In genomic region chr3:172511783-172512357, GRCh38 we compare ENCODE assay signal across 9 cellular contexts. TPM values are rescaled to one million over a fixed set of nuclear protein-coding genes. Genes with fewer than 3 reads are reported as not detected.
DNase-seq lines count a peak whose midpoint lies in the region; ATAC-seq and TF ChIP-seq lines count a peak whose summit lies in the region.
"Had no signal": no experiment of that assay in that cellular context is flagged by ENCODE, and none has a peak within 500 bp of the region (broad histone marks: within the 10 kb centered on the region; RNA-seq: fewer than 3 reads in every experiment).

No MANE protein-coding gene starts in this region.

- no peaks in the 10 kb centered on the region for H3K9me2 ChIP-seq in GM23338 (ENCODE audit: insufficient read depth)

- peaks cover 94% of the 10 kb centered on the region for H3K36me3 Mint-ChIP-seq in activated naive CD8-positive, alpha-beta T cell treated with anti-CD3 and anti-CD28 coated beads, Interleukin-2, amount 10 ng/mL, durations not matched to agents 7 days and 5 days
- H3K36me3 Mint-ChIP-seq in GM23338 (ENCODE audit: low read depth) = no peaks in the 10 kb centered on the region

- intact Hi-C loops in esophagus muscularis mucosa (cut with DNase I) = no loop called here

- H3K9me3 ChIP-seq in BLaER1 (peaks cover 10% of the 10 kb centered on the region), esophagus muscularis mucosa (no peaks in the 10 kb centered on the region)

- H3K36me3 ChIP-seq in BLaER1 (no peaks in the 10 kb centered on the region), GM23338 (ENCODE audit: insufficient read depth) (no peaks in the 10 kb centered on the region), esophagus muscularis mucosa (peaks cover 0 to 41% (median 19%) of the 10 kb centered on the region in 4 donors)

- H3K9ac ChIP-seq in BLaER1 = no peak overlapping the region

- no peak overlapping the region for H2AFZ ChIP-seq in GM23338

- H3K27me3 Mint-ChIP-seq in activated naive CD8-positive, alpha-beta T cell treated with anti-CD3 and anti-CD28 coated beads, Interleukin-2, amount 10 ng/mL, durations not matched to agents 7 days and 5 days = no peaks in the 10 kb centered on the region
- peaks cover 8% of the 10 kb centered on the region for H3K27me3 Mint-ChIP-seq in GM23338 (ENCODE audit: insufficient read depth, low read depth, poor library complexity)

- peak; percentile 46 for ATAC-seq in GM19035 (IDR thresholded peaks at IDR 0.05; ENCODE audit: unreplicated experiment)
- peak; percentile 38 for ATAC-seq in HG03095 (IDR thresholded peaks at IDR 0.05; ENCODE audit: unreplicated experiment)
- ATAC-seq in activated naive CD8-positive, alpha-beta T cell treated with anti-CD3 and anti-CD28 coated beads, Interleukin-2, amount 10 ng/mL, durations not matched to agents 7 days and 5 days (ENCODE audit: low read depth) = peak; percentile 60
- ATAC-seq in GM23338 = no peak

- H4K20me1 ChIP-seq in BLaER1 (no peaks in the 10 kb centered on the region), GM23338 (replicated peaks; ENCODE audit: insufficient read depth) (no peaks in the 10 kb centered on the region)

- H3K4me1 Mint-ChIP-seq in activated naive CD8-positive, alpha-beta T cell treated with anti-CD3 and anti-CD28 coated beads, Interleukin-2, amount 10 ng/mL, durations not matched to agents 7 days and 5 days = peaks cover 79% of the 10 kb centered on the region
- H3K4me1 Mint-ChIP-seq in GM23338 = peaks cover 5% of the 10 kb centered on the region

- no peaks in the 10 kb centered on the region for H3K79me2 ChIP-seq in GM23338 (replicated peaks; ENCODE audit: insufficient read depth)

- H3K27me3 ChIP-seq in BLaER1 (no peaks in the 10 kb centered on the region), GM23338 (ENCODE audit: insufficient read depth) (no peaks in the 10 kb centered on the region), esophagus muscularis mucosa (no peaks in the 10 kb centered on the region)

- peak overlapping the region; percentile 87 for H3K27ac Mint-ChIP-seq in activated naive CD8-positive, alpha-beta T cell treated with anti-CD3 and anti-CD28 coated beads, Interleukin-2, amount 10 ng/mL, durations not matched to agents 7 days and 5 days
- no peak overlapping the region for H3K27ac Mint-ChIP-seq in GM23338

- H3K27ac ChIP-seq in BLaER1 (peak overlapping the region; percentile 32; the same call in 1 of the 2 replicates), GM23338 (ENCODE audit: low read depth) (no peak overlapping the region), esophagus muscularis mucosa (replicated peaks in 1 of 4) (peak overlapping the region in 2 of 4 donors; percentile 5 to 23)

- WGBS in esophagus muscularis mucosa = 79% methylated on average over 3 of the region's 3 CpGs

- H3K4me3 ChIP-seq in BLaER1 = no peak overlapping the region
- no peak overlapping the region for H3K4me3 ChIP-seq in GM23338
- no peak overlapping the region for H3K4me3 ChIP-seq in esophagus muscularis mucosa

- TF ChIP-seq POLR2A in esophagus muscularis mucosa (IDR thresholded peaks at IDR 0.05; ENCODE audit: low read depth) = no peak

- H3K9me3 Mint-ChIP-seq in activated naive CD8-positive, alpha-beta T cell treated with anti-CD3 and anti-CD28 coated beads, Interleukin-2, amount 10 ng/mL, durations not matched to agents 7 days and 5 days = no peaks in the 10 kb centered on the region
- no peaks in the 10 kb centered on the region for H3K9me3 Mint-ChIP-seq in GM23338

- TF ChIP-seq CTCF in GM23338 (conservative IDR thresholded peaks at IDR 0.05; ENCODE audit: low read depth in 2 of 2) (no peak), esophagus muscularis mucosa (IDR thresholded peaks at IDR 0.05) (no peak)

- peaks cover 28% of the 10 kb centered on the region for H3K4me1 ChIP-seq in BLaER1
- no peaks in the 10 kb centered on the region for H3K4me1 ChIP-seq in GM23338 (ENCODE audit: insufficient read depth)
- H3K4me1 ChIP-seq in esophagus muscularis mucosa = peaks cover 25 to 41% (median 38%) of the 10 kb centered on the region in 4 donors

- H3F3A ChIP-seq in GM23338 (replicated peaks; ENCODE audit: low read depth) = no peaks in the 10 kb centered on the region

- peak overlapping the region; percentile 75 for H3K4me2 ChIP-seq in BLaER1
- no peak overlapping the region for H3K4me2 ChIP-seq in GM23338

- peak overlapping the region; percentile 80 for H3K4me3 Mint-ChIP-seq in activated naive CD8-positive, alpha-beta T cell treated with anti-CD3 and anti-CD28 coated beads, Interleukin-2, amount 10 ng/mL, durations not matched to agents 7 days and 5 days
- H3K4me3 Mint-ChIP-seq in GM23338 = no peak overlapping the region

- no peak for TF ChIP-seq EP300 in esophagus muscularis mucosa (IDR thresholded peaks at IDR 0.05)

- POLR2A ChIA-PET in activated naive CD8-positive, alpha-beta T cell treated with anti-CD3 and anti-CD28 coated beads, Interleukin-2, amount 10 ng/mL, durations not matched to agents 7 days and 5 days (lab: Charles Lee) = interaction anchor here (0.5 to 6.0 kb wide), 6 partner anchors 9 to 85 kb away, joined by 4 to 46 read pairs (median 16); partner anchors contain the start of gene TNFSF10

- no peak for DNase-seq in activated naive CD8-positive, alpha-beta T cell treated with anti-CD3 and anti-CD28 coated beads, Interleukin-2, amount 10 ng/mL, durations not matched to agents 7 days and 5 days
- DNase-seq in GM23338 (ENCODE audit: low spot score) (no peak), mucosa of gallbladder (ENCODE audit: low spot score) (no peak), esophagus muscularis mucosa (ENCODE audit: extremely low spot score) (no peak), NCI-H1048 (lab: John Stamatoyannopoulos, UW) (no peak)

TF ChIP-seq in GM23338, 12 proteins besides CTCF, POLR2A, EP300 and RAD21 (continues in another document):
- TF ChIP-seq JUNB (IDR thresholded peaks at IDR 0.05; ENCODE audit: unreplicated experiment) (no peak), ETS1 (IDR thresholded peaks at IDR 0.05) (no peak), EZH2 (IDR thresholded peaks at IDR 0.05; ENCODE audit: low read depth, unreplicated experiment) (no peak)

RNA-seq across cellular contexts. Expression of gene TNFSF10, which starts 11.4 kb away (rescaled TPM):
- 100 to 1,000 TPM; 151 to 159 TPM for total RNA-seq in activated naive CD8-positive, alpha-beta T cell treated with anti-CD3 and anti-CD28 coated beads, Interleukin-2, amount 10 ng/mL, durations not matched to agents 7 days and 5 days
- not detected in 2 replicates for total RNA-seq in GM23338 (2014; rRNA removed; shearing (Covaris generic))
- 0.21 and 0.27 TPM in 2 replicates for polyA plus RNA-seq in GM23338 (2016; fragmentation: Nextera tagmentation; extraction: Ambion mirVana)
- total RNA-seq in mucosa of gallbladder (40.3 TPM), esophagus muscularis mucosa (10 to 100 TPM; 23.3 to 31.4 (median 27.7) TPM)
- total RNA-seq: LHCN-M2 had no signal

Comparison
In these comparisons a context has a peak if more than half of its experiments do, and no peak if none do; other contexts are left out.
1. RNA of gene TNFSF10, which starts 11.4 kb away (total RNA-seq): 151 to 159 TPM in activated naive CD8-positive, alpha-beta T cell treated with anti-CD3 and anti-CD28 coated beads, Interleukin-2, amount 10 ng/mL, durations not matched to agents 7 days and 5 days, 40.3 TPM in mucosa of gallbladder (single experiment) and 23.3 to 31.4 TPM in esophagus muscularis mucosa; not detected in GM23338; every median in the first group is over 10 times any median in the second.